8 cellular contexts compared by ENCODE assay signal in genomic region chr18:7568426-7568825, GRCh38. TPM values are rescaled to one million over a fixed set of nuclear protein-coding genes. Genes with fewer than 3 reads are reported as not detected.
DNase-seq lines count a peak whose midpoint lies in the region; ATAC-seq and TF ChIP-seq lines count a peak whose summit lies in the region.

No MANE protein-coding gene starts in this region.

- peak; percentile 4 for DNase-seq in stimulated activated naive CD8-positive, alpha-beta T cell treated with anti-CD3 and anti-CD28 coated beads, Interleukin-15, Interleukin-2, amounts not matched to agents 100 U/mL and 50 U/mL, for 24 hours
- DNase-seq in stimulated activated naive CD8-positive, alpha-beta T cell treated with anti-CD3 and anti-CD28 coated beads, Interleukin-15, amount 100 ng/mL, for 72 hours: no peak
- DNase-seq in epithelial cell of esophagus (ENCODE audit: low read depth) (peak; percentile 15), midbrain (lab: John Stamatoyannopoulos, UW) (peak; percentile 23), vagina (ENCODE audit: extremely low spot score in 2 of 2) (no peak), HCEC 1CT (no peak), NCI-H2107 (lab: John Stamatoyannopoulos, UW) (no peak)

- no peak overlapping the region for H3K4me3 Mint-ChIP-seq in stimulated activated naive CD8-positive, alpha-beta T cell treated with anti-CD3 and anti-CD28 coated beads, Interleukin-15, amount 100 ng/mL, for 72 hours

- ATAC-seq in stimulated activated naive CD8-positive, alpha-beta T cell treated with anti-CD3 and anti-CD28 coated beads, Interleukin-15, Interleukin-2, amounts not matched to agents 100 U/mL and 50 U/mL, for 24 hours: no peak
- no peak for ATAC-seq in stimulated activated naive CD8-positive, alpha-beta T cell treated with anti-CD3 and anti-CD28 coated beads, Interleukin-15, amount 100 ng/mL, for 72 hours
- no peak for ATAC-seq in GM21619 (IDR thresholded peaks at IDR 0.05; ENCODE audit: unreplicated experiment)

- H3K4me1 ChIP-seq in vagina: peaks cover 21% of the 10 kb centered on the region

- no peak for TF ChIP-seq POLR2A in vagina (IDR thresholded peaks at IDR 0.05)

- TF ChIP-seq CTCF in epithelial cell of esophagus (IDR thresholded peaks at IDR 0.05; ENCODE audit: insufficient read depth, low read depth, low read length, missing control alignments) (no peak), vagina (IDR thresholded peaks at IDR 0.05) (peak in 1 of 3 experiments; percentile 2)

- H3K4me1 Mint-ChIP-seq in stimulated activated naive CD8-positive, alpha-beta T cell treated with anti-CD3 and anti-CD28 coated beads, Interleukin-15, amount 100 ng/mL, for 72 hours: peaks cover 15% of the 10 kb centered on the region

- H3K27me3 Mint-ChIP-seq in stimulated activated naive CD8-positive, alpha-beta T cell treated with anti-CD3 and anti-CD28 coated beads, Interleukin-15, amount 100 ng/mL, for 72 hours: peaks cover 59% of the 10 kb centered on the region

- H3K9me3 Mint-ChIP-seq in stimulated activated naive CD8-positive, alpha-beta T cell treated with anti-CD3 and anti-CD28 coated beads, Interleukin-15, amount 100 ng/mL, for 72 hours: no peaks in the 10 kb centered on the region

- H3K9me3 ChIP-seq in vagina: no peaks in the 10 kb centered on the region

- H3K4me3 ChIP-seq in epithelial cell of esophagus (ENCODE audit: low read length) (peak overlapping the region; percentile 65), vagina (peak overlapping the region; percentile 84 to 87)

- no peak overlapping the region for H3K27ac Mint-ChIP-seq in stimulated activated naive CD8-positive, alpha-beta T cell treated with anti-CD3 and anti-CD28 coated beads, Interleukin-15, amount 100 ng/mL, for 72 hours

- no peaks in the 10 kb centered on the region for H3K27me3 ChIP-seq in vagina

- peak overlapping the region; percentile 98 for H3K27ac ChIP-seq in vagina

- H3K36me3 ChIP-seq in vagina: no peaks in the 10 kb centered on the region

- intact Hi-C loops in vagina (cut with DNase I): loop anchor here (2.0 kb wide), 1 partner anchor 296 kb away; no protein-coding TSS in a partner anchor

RNA-seq across cellular contexts. Expression of gene PTPRM, which starts 1.3 kb away (rescaled TPM):
- total RNA-seq in vagina: 60.2 TPM

Comparison
In these comparisons a context has a peak if more than half of its experiments do, and no peak if none do; other contexts are left out.
1. DNase-seq: peak in stimulated activated naive CD8-positive, alpha-beta T cell treated with anti-CD3 and anti-CD28 coated beads, Interleukin-15, Interleukin-2, amounts not matched to agents 100 U/mL and 50 U/mL, for 24 hours (single experiment), epithelial cell of esophagus (single experiment) and midbrain (single experiment); none in stimulated activated naive CD8-positive, alpha-beta T cell treated with anti-CD3 and anti-CD28 coated beads, Interleukin-15, amount 100 ng/mL, for 72 hours (0 of 2), vagina (0 of 2), HCEC 1CT (single experiment) and NCI-H2107 (single experiment).